ENCODE assay signal across 1 cellular context in genomic region chr12:4763549-4763948, GRCh38.
TF ChIP-seq lines count a peak whose summit lies in the region.

No MANE protein-coding gene starts in this region.

TF ChIP-seq in HCT116, 20 proteins besides CTCF, POLR2A, EP300 and RAD21 (continued from another document):
- TF ChIP-seq ZBTB33 (IDR thresholded peaks at IDR 0.05; ENCODE audit: extremely low read depth, insufficient replicate concordance, low read length), result no peak
